Comparison of ENCODE assay signal across 8 cellular contexts in the genomic region with DNA sequence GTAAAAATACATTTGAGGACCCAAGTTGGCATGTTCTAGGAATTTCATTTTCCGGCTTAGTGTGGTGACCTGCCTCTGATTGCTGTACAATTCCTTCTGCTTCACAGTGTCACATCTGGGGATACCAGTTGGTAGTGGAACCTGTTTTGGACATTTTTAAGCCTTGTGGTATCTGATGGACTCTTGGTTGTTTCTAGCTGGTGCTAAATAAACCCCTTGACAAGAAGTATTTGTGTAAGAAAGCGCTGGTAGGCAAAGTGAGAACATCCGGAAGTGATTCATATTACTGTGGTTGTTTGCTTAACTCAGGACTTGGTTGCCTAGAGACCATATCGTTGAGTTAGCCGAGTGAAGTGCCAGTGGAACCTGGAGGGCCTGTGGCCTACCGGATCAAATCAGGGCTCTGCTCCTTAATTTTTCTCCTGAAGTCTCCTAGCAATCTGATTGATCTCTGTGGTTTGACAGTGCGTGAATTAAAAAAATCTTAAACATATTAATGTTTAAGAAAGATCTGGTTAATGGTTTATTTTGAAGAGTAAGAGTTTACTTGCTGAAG. TPM values are rescaled to one million over a fixed set of nuclear protein-coding genes. Genes with fewer than 3 reads are reported as not detected.
DNase-seq lines count a peak whose midpoint lies in the region; ATAC-seq and TF ChIP-seq lines count a peak whose summit lies in the region.

No MANE protein-coding gene starts in this region.

- ATAC-seq in GM19324 (IDR thresholded peaks at IDR 0.05; ENCODE audit: low FRiP score, unreplicated experiment): peak; percentile 94
- peak; percentile 100 for ATAC-seq in HG03354 (IDR thresholded peaks at IDR 0.05; ENCODE audit: poor library complexity, severe bottlenecking, unreplicated experiment)

- H3K4me3 ChIP-seq in effector memory CD4-positive, alpha-beta T cell (ENCODE audit: insufficient read depth, low read depth, low read length, poor library complexity, severe bottlenecking): peak overlapping the region; percentile 10
- no peak overlapping the region for H3K4me3 ChIP-seq in mesodermal cell (ENCODE audit: extremely low read depth, insufficient read depth, low read length, poor library complexity, severe bottlenecking)

- peak overlapping the region; percentile 98 for H3K27ac Mint-ChIP-seq in stimulated activated naive CD8-positive, alpha-beta T cell treated with anti-CD3 and anti-CD28 coated beads, Interleukin-15, Interleukin-2, amounts not matched to agents 100 ng/mL and 50 ng/mL, for 24 hours

- 19% methylated on average over 6 of the region's 7 CpGs for WGBS in mesodermal cell (ENCODE audit: insufficient coverage in 2 of 2), 2 experiments

- H3K9me3 ChIP-seq in effector memory CD4-positive, alpha-beta T cell (ENCODE audit: control insufficient read depth, low read length): no peaks in the 10 kb centered on the region
- H3K9me3 ChIP-seq in mesodermal cell (ENCODE audit: control insufficient read depth, low read length): no peaks in the 10 kb centered on the region

- no peak for TF ChIP-seq CTCF in C4-2B (conservative IDR thresholded peaks at IDR 0.05)

- H3K36me3 ChIP-seq in effector memory CD4-positive, alpha-beta T cell (ENCODE audit: control insufficient read depth, insufficient read depth, low read length): no peaks in the 10 kb centered on the region
- peaks cover 10% of the 10 kb centered on the region for H3K36me3 ChIP-seq in mesodermal cell (ENCODE audit: control insufficient read depth, insufficient read depth, low read length)

- H3K36me3 Mint-ChIP-seq in stimulated activated naive CD8-positive, alpha-beta T cell treated with anti-CD3 and anti-CD28 coated beads, Interleukin-15, Interleukin-2, amounts not matched to agents 100 ng/mL and 50 ng/mL, for 24 hours (ENCODE audit: low read depth): peaks cover 28% of the 10 kb centered on the region

- H3K9me3 Mint-ChIP-seq in stimulated activated naive CD8-positive, alpha-beta T cell treated with anti-CD3 and anti-CD28 coated beads, Interleukin-15, Interleukin-2, amounts not matched to agents 100 ng/mL and 50 ng/mL, for 24 hours: no peaks in the 10 kb centered on the region

- H3K27me3 ChIP-seq in effector memory CD4-positive, alpha-beta T cell (replicated peaks; ENCODE audit: control insufficient read depth, insufficient read depth, low read length, poor library complexity, severe bottlenecking): no peaks in the 10 kb centered on the region

- H3K27ac ChIP-seq in C4-2B: peak overlapping the region; percentile 36; the same call in 1 of the 2 replicates
- H3K27ac ChIP-seq in effector memory CD4-positive, alpha-beta T cell (ENCODE audit: insufficient read depth, low read length, poor library complexity, severe bottlenecking): peak overlapping the region; percentile 92
- peak overlapping the region; percentile 99 for H3K27ac ChIP-seq in mesodermal cell (ENCODE audit: low read depth, low read length, severe bottlenecking)

- peak overlapping the region; percentile 78 for H3K4me3 Mint-ChIP-seq in stimulated activated naive CD8-positive, alpha-beta T cell treated with anti-CD3 and anti-CD28 coated beads, Interleukin-15, Interleukin-2, amounts not matched to agents 100 ng/mL and 50 ng/mL, for 24 hours

- H3K4me1 Mint-ChIP-seq in stimulated activated naive CD8-positive, alpha-beta T cell treated with anti-CD3 and anti-CD28 coated beads, Interleukin-15, Interleukin-2, amounts not matched to agents 100 ng/mL and 50 ng/mL, for 24 hours (ENCODE audit: low read depth): peaks cover 80% of the 10 kb centered on the region

- H3K27me3 Mint-ChIP-seq in stimulated activated naive CD8-positive, alpha-beta T cell treated with anti-CD3 and anti-CD28 coated beads, Interleukin-15, Interleukin-2, amounts not matched to agents 100 ng/mL and 50 ng/mL, for 24 hours: no peaks in the 10 kb centered on the region

- peaks cover 27% of the 10 kb centered on the region for H3K4me1 ChIP-seq in effector memory CD4-positive, alpha-beta T cell (ENCODE audit: control insufficient read depth, insufficient read depth, low read length, poor library complexity, severe bottlenecking)
- H3K4me1 ChIP-seq in mesodermal cell (ENCODE audit: control insufficient read depth, insufficient read depth, low read length, poor library complexity, severe bottlenecking): peaks cover 48% of the 10 kb centered on the region

- peak; percentile 7 to 17 for DNase-seq in NCI-H446 (lab: John Stamatoyannopoulos, UW)
- peak; percentile 61 for DNase-seq in activated CD4-positive, alpha-beta T cell treated with anti-CD3 and anti-CD28 coated beads for 48 hours
- peak; percentile 52 to 69 (median 59) for DNase-seq in effector memory CD4-positive, alpha-beta T cell

RNA-seq across cellular contexts. Expression of a gene that starts 12.8 kb away (rescaled TPM):
- 104 TPM for polyA plus RNA-seq in mesodermal cell (2013, experiment 1 of 2)
- 110 TPM for polyA plus RNA-seq in mesodermal cell (2013, experiment 2 of 2)

RNA-seq across cellular contexts. Expression of a gene that starts 48.8 kb away (rescaled TPM):
- 2.4 TPM for polyA plus RNA-seq in mesodermal cell (2013, experiment 1 of 2)
- 1.2 TPM for polyA plus RNA-seq in mesodermal cell (2013, experiment 2 of 2)

Comparison
In these comparisons a context has a peak if more than half of its experiments do, and no peak if none do; other contexts are left out.
1. H3K27ac ChIP-seq: peak in every context shown above with its lines; median percentile 99 in mesodermal cell; 92 in effector memory CD4-positive, alpha-beta T cell; 36 in C4-2B.